8 cellular contexts compared by ENCODE assay signal in genomic region chr11:19116971-19117759, GRCh38. TPM values are rescaled to one million over a fixed set of nuclear protein-coding genes. Genes with fewer than 3 reads are reported as not detected.
A peak's percentile ranks its signal among the peaks of the same experiment; 100 is the strongest.
DNase-seq lines count a peak whose midpoint lies in the region; ATAC-seq and TF ChIP-seq lines count a peak whose summit lies in the region.

TSS of gene ZDHHC13 (plus strand) at chr11:19117168. CDS start at chr11:19117250, 82 bp downstream.

- H4K5ac ChIP-seq in H9 (ENCODE audit: insufficient read length, low read depth, low read length) = no peak within 1 kb of the TSS

- peak within 1 kb of the TSS; percentile 91 to 93 for H3K4me3 Mint-ChIP-seq in H9
- H3K4me3 Mint-ChIP-seq in activated T-helper 2 cell treated with anti-CD3 and anti-CD28 coated beads, Interferon-gamma antibody, Interleukin-2, Interleukin-4, amounts not matched to agents 10 μg/mL and 5 μg/mL and 100 μg/mL, durations not matched to agents 14 hours and 24 hours and 36 hours (ENCODE audit: low read depth) = peak within 1 kb of the TSS; percentile 93
- H3K4me3 Mint-ChIP-seq in stimulated activated naive CD8-positive, alpha-beta T cell treated with anti-CD3 and anti-CD28 coated beads, Interleukin-15, amount 100 ng/mL, for 72 hours = peak within 1 kb of the TSS; percentile 88 to 96

- intact Hi-C loops in activated T-helper 2 cell treated with anti-CD3 and anti-CD28 coated beads, Interferon-gamma antibody, Interleukin-2, Interleukin-4, amounts not matched to agents 10 μg/mL and 5 μg/mL and 100 μg/mL, durations not matched to agents 14 hours and 24 hours and 36 hours (cut with micrococcal nuclease) = loop anchor here (2.0 to 5.0 kb wide), 3 partner anchors 40 to 325 kb away; partner anchors contain the start of gene E2F8

- no CpG with 5 or more reads among the region's 61 CpGs for WGBS in H9 (ENCODE audit: extremely low coverage, insufficient read length, low lambda C conversion rate)

- H3K27me3 ChIP-seq in H9 (ENCODE audit: insufficient read depth, low read length) (no peaks in the 10 kb centered on the region), Loucy (ENCODE audit: insufficient read depth, low read length, poor library complexity, severe bottlenecking) (no peaks in the 10 kb centered on the region), RWPE2 (ENCODE audit: insufficient read depth, poor library complexity, severe bottlenecking) (no peaks in the 10 kb centered on the region), neural cell (ENCODE audit: insufficient read depth, low read depth, low read length) (no peaks in the 10 kb centered on the region)

- H3K4me3 ChIP-seq in Loucy (ENCODE audit: low read length, poor library complexity, severe bottlenecking) = peak within 1 kb of the TSS; percentile 91
- H3K4me3 ChIP-seq in RWPE2 (ENCODE audit: severe bottlenecking) = peak within 1 kb of the TSS; percentile 85
- peak within 1 kb of the TSS; percentile 80 for H3K4me3 ChIP-seq in neural cell (ENCODE audit: low read length)

- peak; percentile 18 for TF ChIP-seq EP300 in neural cell (conservative IDR thresholded peaks at IDR 0.05; ENCODE audit: poor library complexity, severe bottlenecking)

- H2AK5ac ChIP-seq in H9 (ENCODE audit: insufficient read length, low read length) = no peak within 1 kb of the TSS

- H3K9ac ChIP-seq in H9 (ENCODE audit: extremely low read depth, insufficient read length, low read length) (peak within 1 kb of the TSS; percentile 18), Loucy (ENCODE audit: low read depth, low read length, poor library complexity, severe bottlenecking) (peak within 1 kb of the TSS; percentile 90), neural cell (ENCODE audit: low read length) (peak within 1 kb of the TSS; percentile 85)

- peaks cover 5 to 20% (median 7%) of the 10 kb centered on the region in 3 experiments for H3K36me3 Mint-ChIP-seq in H9 (ENCODE audit: insufficient read depth in 1 of 3, low read depth in 3 of 3)
- peaks cover 41% of the 10 kb centered on the region for H3K36me3 Mint-ChIP-seq in activated T-helper 2 cell treated with anti-CD3 and anti-CD28 coated beads, Interferon-gamma antibody, Interleukin-2, Interleukin-4, amounts not matched to agents 10 μg/mL and 5 μg/mL and 100 μg/mL, durations not matched to agents 14 hours and 24 hours and 36 hours (ENCODE audit: low read depth)

- peak within 1 kb of the TSS; percentile 76 to 94 (median 92); a peak in 5 of 7 replicates for H3K27ac Mint-ChIP-seq in H9
- peak within 1 kb of the TSS; percentile 88 for H3K27ac Mint-ChIP-seq in activated T-helper 2 cell treated with anti-CD3 and anti-CD28 coated beads, Interferon-gamma antibody, Interleukin-2, Interleukin-4, amounts not matched to agents 10 μg/mL and 5 μg/mL and 100 μg/mL, durations not matched to agents 14 hours and 24 hours and 36 hours
- peak within 1 kb of the TSS; percentile 97 to 99 for H3K27ac Mint-ChIP-seq in stimulated activated naive CD8-positive, alpha-beta T cell treated with anti-CD3 and anti-CD28 coated beads, Interleukin-15, amount 100 ng/mL, for 72 hours

- peak; percentile 98 for ATAC-seq in RWPE2 (ENCODE audit: low read depth)
- ATAC-seq in stimulated activated naive CD8-positive, alpha-beta T cell treated with anti-CD3 and anti-CD28 coated beads, Interleukin-15, amount 100 ng/mL, for 72 hours = peak; percentile 98

- H3K56ac ChIP-seq in H9 (ENCODE audit: insufficient read length, low read depth, low read length) = no peak within 1 kb of the TSS

- H3F3A ChIP-seq in Loucy (ENCODE audit: low read depth) = peaks cover 6% of the 10 kb centered on the region; the same call in 1 of the 2 replicates
- H3F3A ChIP-seq in neural cell (ENCODE audit: insufficient read depth, low read length, poor library complexity, severe bottlenecking) = no peaks in the 10 kb centered on the region

- H2BK12ac ChIP-seq in H9 (ENCODE audit: insufficient read length, low read depth, low read length) = no peak within 1 kb of the TSS

- peak; percentile 32 for TF ChIP-seq RAD21 in neural cell (conservative IDR thresholded peaks at IDR 0.05)

- no peak within 1 kb of the TSS for H4K91ac ChIP-seq in H9 (ENCODE audit: insufficient read length, low read depth, low read length)

- H3K4me2 ChIP-seq in H9 (ENCODE audit: insufficient read depth, insufficient read length, low read length) (peak within 1 kb of the TSS; percentile 45), Loucy (ENCODE audit: low read depth, low read length, poor library complexity, severe bottlenecking) (peak within 1 kb of the TSS; percentile 85), neural cell (ENCODE audit: low read length) (peak within 1 kb of the TSS; percentile 75)

- H3K4me1 ChIP-seq in H9 (ENCODE audit: insufficient read depth, low read length) (no peaks in the 10 kb centered on the region), Loucy (ENCODE audit: insufficient read depth, low read length, poor library complexity, severe bottlenecking) (peaks cover 52% of the 10 kb centered on the region), RWPE2 (ENCODE audit: insufficient read depth, poor library complexity, severe bottlenecking) (peaks cover 15% of the 10 kb centered on the region)

- H3K23ac ChIP-seq in H9 (ENCODE audit: insufficient read length, low read depth, low read length) = no peak within 1 kb of the TSS

- H3K79me2 ChIP-seq in H9 (ENCODE audit: insufficient read depth, low read length) (peaks cover 9% of the 10 kb centered on the region; the same call in 1 of the 2 replicates), Loucy (ENCODE audit: insufficient read depth, low read length) (peaks cover 51% of the 10 kb centered on the region), neural cell (replicated peaks; ENCODE audit: insufficient read depth, low read length) (peaks cover 8% of the 10 kb centered on the region)

- DNase-seq in GDM1 (lab: John Stamatoyannopoulos, UW) = peak; percentile 88
- DNase-seq in H9 = peak; percentile 97
- peak; percentile 93 for DNase-seq in RWPE2 (ENCODE audit: low spot score)
- DNase-seq in activated T-helper 2 cell treated with anti-CD3 and anti-CD28 coated beads, Interferon-gamma antibody, Interleukin-2, Interleukin-4, amounts not matched to agents 10 μg/mL and 5 μg/mL and 100 μg/mL, durations not matched to agents 14 hours and 24 hours and 36 hours (ENCODE audit: low spot score) = peak; percentile 94
- peak; percentile 72 for DNase-seq in fibroblast of the conjunctiva (ENCODE audit: low read depth)
- DNase-seq in stimulated activated naive CD8-positive, alpha-beta T cell treated with anti-CD3 and anti-CD28 coated beads, Interleukin-15, amount 100 ng/mL, for 72 hours = peak; percentile 94 to 96

- no peak within 1 kb of the TSS for H2BK20ac ChIP-seq in H9 (ENCODE audit: low read depth, low read length, poor library complexity, severe bottlenecking)

- H3K9me2 ChIP-seq in Loucy (replicated peaks; ENCODE audit: low read depth, low read length) (no peaks in the 10 kb centered on the region), neural cell (ENCODE audit: insufficient read depth, low read length) (no peaks in the 10 kb centered on the region)

- peaks cover 16% of the 10 kb centered on the region for H3K27me3 Mint-ChIP-seq in H9 (ENCODE audit: low read depth)
- H3K27me3 Mint-ChIP-seq in activated T-helper 2 cell treated with anti-CD3 and anti-CD28 coated beads, Interferon-gamma antibody, Interleukin-2, Interleukin-4, amounts not matched to agents 10 μg/mL and 5 μg/mL and 100 μg/mL, durations not matched to agents 14 hours and 24 hours and 36 hours (ENCODE audit: low read depth) = peaks cover 11% of the 10 kb centered on the region
- no peaks in the 10 kb centered on the region for H3K27me3 Mint-ChIP-seq in stimulated activated naive CD8-positive, alpha-beta T cell treated with anti-CD3 and anti-CD28 coated beads, Interleukin-15, amount 100 ng/mL, for 72 hours

- peak within 1 kb of the TSS; percentile 68 for H3K18ac ChIP-seq in H9 (ENCODE audit: insufficient read length, low read depth, low read length)

- H3K79me1 ChIP-seq in H9 (ENCODE audit: insufficient read depth, low read depth, low read length, poor library complexity, severe bottlenecking) = peaks cover 5% of the 10 kb centered on the region

- no peak within 1 kb of the TSS for H2BK120ac ChIP-seq in H9 (ENCODE audit: low read depth, low read length, poor library complexity, severe bottlenecking)

- TF ChIP-seq CTCF in H9 (conservative IDR thresholded peaks at IDR 0.05) = peak; percentile 51; the same call in 2 of the 3 replicates
- peak; percentile 61 for TF ChIP-seq CTCF in Loucy (conservative IDR thresholded peaks at IDR 0.05; ENCODE audit: low read length)
- peak; percentile 48 for TF ChIP-seq CTCF in RWPE2 (IDR thresholded peaks at IDR 0.05; ENCODE audit: poor library complexity, severe bottlenecking)
- TF ChIP-seq CTCF in neural cell (IDR thresholded peaks at IDR 0.05; ENCODE audit: poor library complexity, severe bottlenecking) = peak; percentile 49

- H2BK5ac ChIP-seq in H9 (ENCODE audit: insufficient read length, low read length) = no peak within 1 kb of the TSS

- H3K27ac ChIP-seq in H9 (ENCODE audit: insufficient read length, low read depth, low read length) (no peak within 1 kb of the TSS), RWPE2 (ENCODE audit: poor library complexity, severe bottlenecking) (peak within 1 kb of the TSS; percentile 62), neural cell (ENCODE audit: low read length) (peak within 1 kb of the TSS; percentile 57)

- peaks cover 16 to 21% of the 10 kb centered on the region in 2 experiments for H3K4me1 Mint-ChIP-seq in H9
- H3K4me1 Mint-ChIP-seq in activated T-helper 2 cell treated with anti-CD3 and anti-CD28 coated beads, Interferon-gamma antibody, Interleukin-2, Interleukin-4, amounts not matched to agents 10 μg/mL and 5 μg/mL and 100 μg/mL, durations not matched to agents 14 hours and 24 hours and 36 hours (ENCODE audit: low read depth) = peaks cover 48% of the 10 kb centered on the region
- peaks cover 49% of the 10 kb centered on the region for H3K4me1 Mint-ChIP-seq in stimulated activated naive CD8-positive, alpha-beta T cell treated with anti-CD3 and anti-CD28 coated beads, Interleukin-15, amount 100 ng/mL, for 72 hours

- no peak within 1 kb of the TSS for H4K8ac ChIP-seq in H9 (replicated peaks; ENCODE audit: insufficient read length, low read depth, low read length)

- H3K4ac ChIP-seq in H9 (ENCODE audit: low read depth, low read length) = no peak within 1 kb of the TSS

- H4K20me1 ChIP-seq in H9 (ENCODE audit: control insufficient read depth, insufficient read depth, insufficient read length) = no peaks in the 10 kb centered on the region
- H4K20me1 ChIP-seq in Loucy (ENCODE audit: insufficient read depth, low read length, poor library complexity, severe bottlenecking) = peaks cover 43% of the 10 kb centered on the region
- no peaks in the 10 kb centered on the region for H4K20me1 ChIP-seq in neural cell (ENCODE audit: insufficient read depth)

- H2BK15ac ChIP-seq in H9 (ENCODE audit: low read depth, low read length) = no peak within 1 kb of the TSS

- H3K9me3 ChIP-seq in H9 (ENCODE audit: control insufficient read depth, low read depth, low read length) (no peaks in the 10 kb centered on the region), Loucy (ENCODE audit: insufficient read depth, low read depth, low read length) (no peaks in the 10 kb centered on the region), RWPE2 (ENCODE audit: severe bottlenecking) (no peaks in the 10 kb centered on the region), neural cell (ENCODE audit: low read length) (no peaks in the 10 kb centered on the region)

- H3K36me3 ChIP-seq in Loucy (ENCODE audit: insufficient read depth, low read length) = no peaks in the 10 kb centered on the region
- peaks cover 14% of the 10 kb centered on the region; the same call in 1 of the 2 replicates for H3K36me3 ChIP-seq in RWPE2 (ENCODE audit: low read depth)
- peaks cover 6% of the 10 kb centered on the region for H3K36me3 ChIP-seq in neural cell (ENCODE audit: insufficient read depth, low read length)

- no peaks in the 10 kb centered on the region for H3K23me2 ChIP-seq in H9 (ENCODE audit: insufficient read length, low read depth, low read length, poor library complexity, severe bottlenecking)

- H3K14ac ChIP-seq in H9 (ENCODE audit: insufficient read depth, low read length) = 0 out of 2 replicates have a peak within 1 kb of the TSS, but pooled peaks have one; percentile 74

- H3K9me3 Mint-ChIP-seq in H9 = no peaks in the 10 kb centered on the region
- H3K9me3 Mint-ChIP-seq in activated T-helper 2 cell treated with anti-CD3 and anti-CD28 coated beads, Interferon-gamma antibody, Interleukin-2, Interleukin-4, amounts not matched to agents 10 μg/mL and 5 μg/mL and 100 μg/mL, durations not matched to agents 14 hours and 24 hours and 36 hours = no peaks in the 10 kb centered on the region
- H3K9me3 Mint-ChIP-seq in stimulated activated naive CD8-positive, alpha-beta T cell treated with anti-CD3 and anti-CD28 coated beads, Interleukin-15, amount 100 ng/mL, for 72 hours = no peaks in the 10 kb centered on the region

- no peak within 1 kb of the TSS for H2AFZ ChIP-seq in H9 (ENCODE audit: low read length)
- peak within 1 kb of the TSS; percentile 91 for H2AFZ ChIP-seq in Loucy (ENCODE audit: low read length)
- peak within 1 kb of the TSS; percentile 90 for H2AFZ ChIP-seq in neural cell (ENCODE audit: low read depth, low read length)

- no peak within 1 kb of the TSS for H3T11ph ChIP-seq in H9 (ENCODE audit: low read length)

RNA-seq across cellular contexts. Expression of gene ZDHHC13, which starts in this region (rescaled TPM):
- total RNA-seq in H9 (2021) = 20.9 and 21.1 TPM in 2 replicates
- 25.4 and 27.8 TPM in 2 replicates for total RNA-seq in activated T-helper 2 cell treated with anti-CD3 and anti-CD28 coated beads, Interferon-gamma antibody, Interleukin-2, Interleukin-4, amounts not matched to agents 10 μg/mL and 5 μg/mL and 100 μg/mL, durations not matched to agents 14 hours and 24 hours and 36 hours
- 65.8 and 70.0 TPM in 2 replicates for polyA plus RNA-seq in neural cell
- 62.7 and 63.1 TPM in 2 replicates for polyA minus RNA-seq in neural cell

Comparison
In these comparisons a context has a peak if more than half of its experiments do, and no peak if none do; other contexts are left out.
1. H3K9ac ChIP-seq: peak in every context shown above with its lines; median percentile 90 in Loucy; 85 in neural cell; 18 in H9.